ENCODE assay signal across 8 cellular contexts in genomic region chr5:45696206-45696836, GRCh38. TPM values are rescaled to one million over a fixed set of nuclear protein-coding genes. Genes with fewer than 3 reads are reported as not detected.
DNase-seq lines count a peak whose midpoint lies in the region; ATAC-seq lines count a peak whose summit lies in the region.

HCN1 (minus strand) TSS chr5:45696380.

- no peaks in the 10 kb centered on the region for H3K27me3 ChIP-seq in SJCRH30

- no peak within 1 kb of the TSS for H3K4me3 ChIP-seq in SJCRH30

- no peaks in the 10 kb centered on the region for H3K4me1 ChIP-seq in SJCRH30

- peak; percentile 62 for DNase-seq in activated CD8-positive, alpha-beta memory T cell treated with anti-CD3 and anti-CD28 coated beads for 24 hours
- no peak for DNase-seq in activated CD8-positive, alpha-beta memory T cell treated with anti-CD3 and anti-CD28 coated beads, Interleukin-2, amount 50 U/mL, for 4 hours
- DNase-seq in SJCRH30, result peak; percentile 39 to 61
- DNase-seq in kidney glomerular epithelial cell (lab: John Stamatoyannopoulos, UW), result peak; percentile 46
- peak in 3 of 4 experiments; percentile 1 to 40 (median 32) for DNase-seq in stimulated activated CD4-positive, alpha-beta T cell treated with anti-CD3 and anti-CD28 coated beads, Interleukin-1b, Interleukin-23, amount 100 ng/mL, for 24 hours (ENCODE audit: low read depth in 4 of 4, low spot score in 1 of 4)
- DNase-seq in SIG-M5 treated with dmso at 0.1 percent for 504 hours (lab: John Stamatoyannopoulos, UW; ENCODE audit: unreplicated experiment), result no peak

- H3K27ac ChIP-seq in SJCRH30 (no peak within 1 kb of the TSS), cingulate gyrus (ENCODE audit: low read depth, low read length) (peak within 1 kb of the TSS; percentile 10)

- no peaks in the 10 kb centered on the region for H3K9me3 ChIP-seq in SJCRH30 (replicated peaks)

- ATAC-seq in HG03378 (IDR thresholded peaks at IDR 0.05; ENCODE audit: unreplicated experiment), result peak; percentile 83

- H3K36me3 ChIP-seq in SJCRH30, result no peaks in the 10 kb centered on the region

RNA-seq across cellular contexts. Expression of gene HCN1, which starts in this region (rescaled TPM):
- total RNA-seq in SJCRH30 (2014; rRNA removed; shearing (Covaris generic)), result under 0.01 TPM in 1 of 2 replicates, not detected in the other

Comparison
In these comparisons a context has a peak if more than half of its experiments do, and no peak if none do; other contexts are left out.
1. DNase-seq: peak in activated CD8-positive, alpha-beta memory T cell treated with anti-CD3 and anti-CD28 coated beads for 24 hours (single experiment), kidney glomerular epithelial cell (single experiment) and stimulated activated CD4-positive, alpha-beta T cell treated with anti-CD3 and anti-CD28 coated beads, Interleukin-1b, Interleukin-23, amount 100 ng/mL, for 24 hours (3 of 4); none in activated CD8-positive, alpha-beta memory T cell treated with anti-CD3 and anti-CD28 coated beads, Interleukin-2, amount 50 U/mL, for 4 hours (single experiment) and SIG-M5 treated with dmso at 0.1 percent for 504 hours (single experiment).
2. Peak in DNase-seq in SJCRH30; RNA of the gene not detected or under 1 TPM.